In the genomic region with DNA sequence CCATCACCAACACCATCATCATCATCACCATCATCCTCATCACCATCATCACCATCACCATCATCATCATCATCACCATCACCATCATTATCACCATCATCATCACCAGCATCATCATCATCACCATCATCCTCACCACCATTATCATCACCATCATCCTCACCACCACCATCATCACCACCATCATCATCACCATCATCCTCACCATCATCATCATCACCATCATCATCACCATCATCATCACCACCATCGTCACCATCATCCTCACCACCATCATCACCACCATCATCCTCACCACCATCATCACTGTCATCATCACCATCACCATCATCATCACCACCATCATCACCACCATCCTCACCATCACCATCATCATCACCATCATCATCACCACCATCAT, we compare ENCODE assay signal across 1 cellular context.
TF ChIP-seq lines count a peak whose summit lies in the region.

No MANE protein-coding gene starts in this region.

TF ChIP-seq in H1, 55 proteins besides CTCF, POLR2A, EP300 and RAD21:
- TF ChIP-seq CHD2 (IDR thresholded peaks at IDR 0.05; ENCODE audit: low read length) (no peak), NRF1 (IDR thresholded peaks at IDR 0.05; ENCODE audit: low read depth, low read length) (no peak), RFX5 (IDR thresholded peaks at IDR 0.05; ENCODE audit: borderline replicate concordance, low read depth, low read length) (no peak), ASH2L (IDR thresholded peaks at IDR 0.05; ENCODE audit: low read length) (no peak), HDAC2 (IDR thresholded peaks at IDR 0.05; ENCODE audit: borderline replicate concordance in 1 of 2, low read depth in 2 of 2, low read length in 2 of 2) (no peak), SP2 (IDR thresholded peaks at IDR 0.05; ENCODE audit: low read length) (no peak), POU5F1 (IDR thresholded peaks at IDR 0.05; ENCODE audit: low read depth, low read length) (no peak), RBBP5 (IDR thresholded peaks at IDR 0.05; ENCODE audit: borderline replicate concordance, low read depth, low read length) (no peak), JUND (IDR thresholded peaks at IDR 0.05; ENCODE audit: low read length) (no peak), SIN3A (conservative IDR thresholded peaks at IDR 0.05 in 1 of 2, IDR thresholded peaks at IDR 0.05 in 1 of 2; ENCODE audit: low read depth in 1 of 2, low read length in 2 of 2) (no peak), SUZ12 (IDR thresholded peaks at IDR 0.05; ENCODE audit: low read length) (no peak), BCL11A (IDR thresholded peaks at IDR 0.05; ENCODE audit: low read depth in 2 of 2, low read length in 2 of 2) (no peak), TAF7 (optimal IDR thresholded peaks at IDR 0.05; ENCODE audit: borderline replicate concordance, low read depth, low read length) (no peak), EGR1 (IDR thresholded peaks at IDR 0.05; ENCODE audit: borderline replicate concordance, low read depth, low read length) (no peak), YY1 (IDR thresholded peaks at IDR 0.05; ENCODE audit: low read depth, low read length) (no peak), SP1 (IDR thresholded peaks at IDR 0.05; ENCODE audit: low read depth, low read length) (no peak), SRF (IDR thresholded peaks at IDR 0.05; ENCODE audit: low read depth, low read length) (no peak), CEBPB (IDR thresholded peaks at IDR 0.05; ENCODE audit: low read depth, low read length) (no peak)
- TF ChIP-seq, protein P1, sequence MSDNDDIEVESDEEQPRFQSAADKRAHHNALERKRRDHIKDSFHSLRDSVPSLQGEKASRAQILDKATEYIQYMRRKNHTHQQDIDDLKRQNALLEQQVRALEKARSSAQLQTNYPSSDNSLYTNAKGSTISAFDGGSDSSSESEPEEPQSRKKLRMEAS (IDR thresholded peaks at IDR 0.05) = no peak
TF ChIP-seq in H1: peak in this region for 0.
